In genomic region chr12:21764950-21765349, GRCh38 we compare ENCODE assay signal across 30 cellular contexts. TPM values are rescaled to one million over a fixed set of nuclear protein-coding genes. Genes with fewer than 3 reads are reported as not detected.
"Had no signal": no experiment of that assay in that cellular context is flagged by ENCODE, and none has a peak within 500 bp of the region (broad histone marks: within the 10 kb centered on the region; RNA-seq: fewer than 3 reads in every experiment).

No MANE protein-coding gene starts in this region.

- H3K4me1 Mint-ChIP-seq: activated CD4-positive, alpha-beta T cell treated with anti-CD3 and anti-CD28 coated beads, Interleukin-2, amount 10 ng/mL, durations not matched to agents 24 days and 14 days; activated naive CD8-positive, alpha-beta T cell treated with anti-CD3 and anti-CD28 coated beads for 36 hours; activated T-helper 17 cell treated with anti-CD3 and anti-CD28 coated beads, Interleukin-2, amount 50 U/mL, for 72 hours had no signal

- ATAC-seq: activated CD8-positive, alpha-beta T cell treated with anti-CD3 and anti-CD28 coated beads for 36 hours; activated T-cell treated with anti-CD3 and anti-CD28 coated beads, Interleukin-2, amount 50 U/mL, for 72 hours; activated T-helper 17 cell treated with anti-CD3 and anti-CD28 coated beads, Interleukin-2, amount 50 U/mL, for 72 hours; K562; Right ventricle myocardium inferior had no signal

- H3K27ac Mint-ChIP-seq: activated CD4-positive, alpha-beta T cell treated with anti-CD3 and anti-CD28 coated beads, Interleukin-2, amount 10 ng/mL, durations not matched to agents 24 days and 14 days; activated CD8-positive, alpha-beta T cell treated with anti-CD3 and anti-CD28 coated beads for 36 hours; activated naive CD8-positive, alpha-beta T cell treated with anti-CD3 and anti-CD28 coated beads for 36 hours; activated T-cell treated with anti-CD3 and anti-CD28 coated beads, Interleukin-2, amount 50 U/mL, for 72 hours; activated T-helper 17 cell treated with anti-CD3 and anti-CD28 coated beads, Interleukin-2, amount 50 U/mL, for 72 hours; T-helper 1 cell treated with Interleukin-12 subunit alpha and Interleukin-12 subunit beta and Interleukin-4 antibody, amounts not matched to agents 30 μg/mL and 1 μg/mL, for 36 hours; T-helper 2 cell treated with Interferon-gamma antibody and Interleukin-4, amounts not matched to agents 5 μg/mL and 100 μg/mL, for 36 hours had no signal

- H2AFZ ChIP-seq: PC-9 had no signal

- H3K4me3 Mint-ChIP-seq: activated CD4-positive, alpha-beta T cell treated with anti-CD3 and anti-CD28 coated beads, Interleukin-2, amount 10 ng/mL, durations not matched to agents 24 days and 14 days; activated CD8-positive, alpha-beta T cell treated with anti-CD3 and anti-CD28 coated beads for 36 hours; activated naive CD8-positive, alpha-beta T cell treated with anti-CD3 and anti-CD28 coated beads for 36 hours; activated T-cell treated with anti-CD3 and anti-CD28 coated beads, Interleukin-2, amount 50 U/mL, for 72 hours; activated T-helper 17 cell treated with anti-CD3 and anti-CD28 coated beads, Interleukin-2, amount 50 U/mL, for 72 hours; T-helper 1 cell treated with Interleukin-12 subunit alpha and Interleukin-12 subunit beta and Interleukin-4 antibody, amounts not matched to agents 30 μg/mL and 1 μg/mL, for 36 hours; T-helper 2 cell treated with Interferon-gamma antibody and Interleukin-4, amounts not matched to agents 5 μg/mL and 100 μg/mL, for 36 hours had no signal

- H3K4me3 ChIP-seq: cardiac muscle cell, K562, PC-9 had no signal

- FAIRE-seq: K562, RCC 7860, TTC549 had no signal

- H3K27me3 Mint-ChIP-seq: activated naive CD8-positive, alpha-beta T cell treated with anti-CD3 and anti-CD28 coated beads for 36 hours had no signal

- DNase-seq: activated CD4-positive, alpha-beta T cell treated with anti-CD3 and anti-CD28 coated beads, Interleukin-2, amount 10 ng/mL, durations not matched to agents 24 days and 14 days; activated CD4-positive, alpha-beta T cell treated with anti-CD3 and anti-CD28 coated beads, Interleukin-2, amount 50 U/mL, for 4 hours; activated CD8-positive, alpha-beta T cell treated with anti-CD3 and anti-CD28 coated beads for 36 hours; activated effector memory CD4-positive, alpha-beta T cell treated with anti-CD3 and anti-CD28 coated beads, Interleukin-2, amount 50 U/mL, for 16 hours; activated naive CD4-positive, alpha-beta T cell; activated naive CD4-positive, alpha-beta T cell treated with anti-CD3 and anti-CD28 coated beads, Interleukin-2, amount 50 U/mL, for 16 hours; activated naive CD8-positive, alpha-beta T cell treated with anti-CD3 and anti-CD28 coated beads for 36 hours; activated T-cell treated with anti-CD3 and anti-CD28 coated beads, Interleukin-2, amount 50 U/mL, for 1 hour; activated T-cell treated with anti-CD3 and anti-CD28 coated beads, Interleukin-2, amount 50 U/mL, for 72 hours; amniotic stem cell; aorta; NCI-H1105; NCI-H1417 treated with DMSO at 0.1 percent for 48 hours; NCI-H187 treated with DMSO at 0.1 percent for 48 hours; NCI-H2081 treated with DMSO at 0.1 percent for 48 hours; NCI-H345; NCI-H524 treated with DMSO at 0.1 percent for 48 hours; PC-9 had no signal

- H3K36me3 Mint-ChIP-seq: activated naive CD8-positive, alpha-beta T cell treated with anti-CD3 and anti-CD28 coated beads for 36 hours had no signal

- H3K9me3 Mint-ChIP-seq: activated CD4-positive, alpha-beta T cell treated with anti-CD3 and anti-CD28 coated beads, Interleukin-2, amount 10 ng/mL, durations not matched to agents 24 days and 14 days; activated CD8-positive, alpha-beta T cell treated with anti-CD3 and anti-CD28 coated beads for 36 hours; activated naive CD8-positive, alpha-beta T cell treated with anti-CD3 and anti-CD28 coated beads for 36 hours; activated T-cell treated with anti-CD3 and anti-CD28 coated beads, Interleukin-2, amount 50 U/mL, for 72 hours; activated T-helper 17 cell treated with anti-CD3 and anti-CD28 coated beads, Interleukin-2, amount 50 U/mL, for 72 hours; T-helper 1 cell treated with Interleukin-12 subunit alpha and Interleukin-12 subunit beta and Interleukin-4 antibody, amounts not matched to agents 30 μg/mL and 1 μg/mL, for 36 hours; T-helper 2 cell treated with Interferon-gamma antibody and Interleukin-4, amounts not matched to agents 5 μg/mL and 100 μg/mL, for 36 hours had no signal

- H3K27me3 ChIP-seq: cardiac muscle cell had no signal

- H3K4me2 ChIP-seq: PC-9 had no signal

- H3K27ac ChIP-seq: cardiac muscle cell, PC-9, RWPE1 had no signal

RNA-seq across cellular contexts. Expression of gene KCNJ8, which starts 9.6 kb away (rescaled TPM):
- total RNA-seq: activated CD4-positive, alpha-beta T cell treated with anti-CD3 and anti-CD28 coated beads, Interleukin-2, amount 10 ng/mL, durations not matched to agents 24 days and 14 days; activated CD8-positive, alpha-beta memory T cell treated with anti-CD3 and anti-CD28 coated beads for 36 hours; activated CD8-positive, alpha-beta T cell treated with anti-CD3 and anti-CD28 coated beads for 36 hours; activated naive CD8-positive, alpha-beta T cell treated with anti-CD3 and anti-CD28 coated beads for 36 hours; activated T-cell treated with anti-CD3 and anti-CD28 coated beads, Interleukin-2, amount 50 U/mL, for 72 hours; activated T-helper 17 cell treated with anti-CD3 and anti-CD28 coated beads, Interleukin-2, amount 50 U/mL, for 72 hours; M059J; OCI-LY7; PC-9 had no signal
